Comparison of ENCODE assay signal across 20 cellular contexts in the genomic region with DNA sequence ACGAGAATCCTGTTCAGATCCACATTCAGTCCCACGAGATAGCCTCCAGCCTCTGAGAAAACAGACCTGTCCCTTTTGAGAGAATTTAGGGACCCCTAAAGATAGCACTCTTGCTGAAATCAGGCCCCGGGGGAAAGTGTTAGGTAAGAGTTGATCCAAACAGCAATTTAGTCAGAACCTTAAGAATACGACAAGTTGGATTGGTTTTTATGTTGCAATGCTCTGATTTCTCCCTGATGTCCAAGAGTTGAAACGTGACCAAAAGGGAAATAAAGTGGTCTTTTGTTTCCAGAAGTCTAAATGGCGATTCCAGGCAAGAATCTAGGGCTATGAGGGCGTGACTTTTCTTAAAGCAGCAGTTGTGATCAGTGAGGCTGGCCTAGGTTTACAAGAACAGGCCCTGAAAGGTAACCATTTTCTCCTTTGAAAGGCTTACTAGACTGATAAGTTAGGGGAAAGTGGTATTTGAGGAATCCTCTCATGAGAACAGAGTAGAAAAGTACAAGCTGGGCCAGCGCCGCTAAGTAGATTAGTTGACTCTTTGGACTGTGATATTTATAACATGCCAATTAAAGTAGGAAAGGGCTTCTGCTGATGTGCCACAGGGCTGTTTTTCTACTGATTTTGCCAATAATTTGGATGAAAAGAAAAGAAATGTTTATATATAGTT. TPM values are rescaled to one million over a fixed set of nuclear protein-coding genes. Genes with fewer than 3 reads are reported as not detected.
DNase-seq lines count a peak whose midpoint lies in the region; TF ChIP-seq lines count a peak whose summit lies in the region.
"Had no signal": no experiment of that assay in that cellular context is flagged by ENCODE, and none has a peak within 500 bp of the region (broad histone marks: within the 10 kb centered on the region; RNA-seq: fewer than 3 reads in every experiment).

No MANE protein-coding gene starts in this region.

- intact Hi-C loops in left ventricle myocardium inferior (cut with micrococcal nuclease) (no loop called here), thyroid gland (cut with DNase I) (no loop called here)

- H3K4me1 Mint-ChIP-seq in brain = peaks cover 16% of the 10 kb centered on the region

- H3K9ac ChIP-seq in BLaER1 treated with 17β-estradiol and CSF1 and Interleukin-3, amounts not matched to agents 10 nM and 100 nM = peak overlapping the region in 9 of 11 experiments; percentile 10 to 48 (median 25); a peak in 9 of 22 replicates

- H3K9me3 ChIP-seq in BLaER1 treated with 17β-estradiol and CSF1 and Interleukin-3, amounts not matched to agents 10 nM and 100 nM (replicated peaks in 1 of 11) = no peaks in the 10 kb centered on the region
- H3K9me3 ChIP-seq in left ventricle myocardium inferior (replicated peaks) (no peaks in the 10 kb centered on the region), thyroid gland (no peaks in the 10 kb centered on the region)
- H3K9me3 ChIP-seq: HAP-1, pancreas, uterus had no signal

- H3K9me3 Mint-ChIP-seq in brain = no peaks in the 10 kb centered on the region
- H3K9me3 Mint-ChIP-seq: activated T-cell treated with anti-CD3 and anti-CD28 coated beads, Interleukin-2, amount 50 U/mL, for 4 hours; mesothelial cell of epicardium; naive thymus-derived CD8-positive, alpha-beta T cell had no signal

- H3K27ac ChIP-seq in BLaER1 treated with 17β-estradiol and CSF1 and Interleukin-3, amounts not matched to agents 10 nM and 100 nM = peak overlapping the region in 2 of 11 experiments; percentile 9 to 50; a peak in 3 of 22 replicates
- H3K27ac ChIP-seq in left ventricle myocardium inferior (replicated peaks) (peak overlapping the region; percentile 86), thyroid gland (no peak overlapping the region)
- H3K27ac ChIP-seq: uterus had no signal

- TF ChIP-seq CTCF in brain (conservative IDR thresholded peaks at IDR 0.05) = no peak
- TF ChIP-seq CTCF in left ventricle myocardium inferior (IDR thresholded peaks at IDR 0.05; ENCODE audit: borderline replicate concordance) = no peak
- no peak for TF ChIP-seq CTCF in retinal pigment epithelial cell (conservative IDR thresholded peaks at IDR 0.05; ENCODE audit: low read depth, low read length)
- TF ChIP-seq CTCF in thyroid gland (IDR thresholded peaks at IDR 0.05) = no peak

- peaks cover 81 to 85% (median 83%) of the 10 kb centered on the region in 11 experiments for H3K36me3 ChIP-seq in BLaER1 treated with 17β-estradiol and CSF1 and Interleukin-3, amounts not matched to agents 10 nM and 100 nM
- H3K36me3 ChIP-seq in left ventricle myocardium inferior (peaks cover 79% of the 10 kb centered on the region), thyroid gland (peaks cover 66 to 71% of the 10 kb centered on the region in 2 donors)
- H3K36me3 ChIP-seq: uterus had no signal

- H3K27me3 Mint-ChIP-seq in brain = no peaks in the 10 kb centered on the region
- H3K27me3 Mint-ChIP-seq: B cell; naive thymus-derived CD8-positive, alpha-beta T cell had no signal

- peaks cover 8 to 40% (median 29%) of the 10 kb centered on the region in 10 experiments for H3K4me1 ChIP-seq in BLaER1 treated with 17β-estradiol and CSF1 and Interleukin-3, amounts not matched to agents 10 nM and 100 nM
- peaks cover 72% of the 10 kb centered on the region for H3K4me1 ChIP-seq in left ventricle myocardium inferior
- H3K4me1 ChIP-seq in thyroid gland = peaks cover 7 to 9% of the 10 kb centered on the region in 2 donors

- DNase-seq in left ventricle myocardium inferior = no peak
- peak; percentile 64 for DNase-seq in retinal pigment epithelial cell (ENCODE audit: low read depth)
- DNase-seq in thyroid gland = no peak
- no peak for DNase-seq in kidney glomerular epithelial cell (lab: John Stamatoyannopoulos, UW)
- no peak for DNase-seq in ecto neural progenitor cell (ENCODE audit: low spot score)
- no peak for DNase-seq in NOMO-1 treated with dmso at 0.1 percent for 144 hours (lab: John Stamatoyannopoulos, UW; ENCODE audit: unreplicated experiment)
- DNase-seq: activated CD8-positive, alpha-beta memory T cell treated with anti-CD3 and anti-CD28 coated beads for 24 hours; activated T-cell treated with anti-CD3 and anti-CD28 coated beads, Interleukin-2, amount 50 U/mL, for 4 hours; Karpas-422; MV-4-11; NCI-H146; NCI-H510A; uterus had no signal

- H3K4me3 Mint-ChIP-seq in brain = peak overlapping the region in 1 of 5 experiments; percentile 10
- H3K4me3 Mint-ChIP-seq: activated T-cell treated with anti-CD3 and anti-CD28 coated beads, Interleukin-2, amount 50 U/mL, for 4 hours; B cell; mesothelial cell of epicardium; naive thymus-derived CD8-positive, alpha-beta T cell had no signal

- peaks cover 0 to 21% (median 0%) of the 10 kb centered on the region in 11 experiments; a peak in 6 of 22 replicates for H4K20me1 ChIP-seq in BLaER1 treated with 17β-estradiol and CSF1 and Interleukin-3, amounts not matched to agents 10 nM and 100 nM

- peak overlapping the region in 4 of 11 experiments; percentile 5 to 31 (median 13); a peak in 6 of 22 replicates for H3K4me2 ChIP-seq in BLaER1 treated with 17β-estradiol and CSF1 and Interleukin-3, amounts not matched to agents 10 nM and 100 nM

- no peak for TF ChIP-seq POLR2A in thyroid gland (IDR thresholded peaks at IDR 0.05)

- peaks cover 62% of the 10 kb centered on the region for H3K36me3 Mint-ChIP-seq in brain

- 75 to 93% methylated on average over 9 of the region's 9 CpGs for WGBS in thyroid gland, 2 donors

- H3K27me3 ChIP-seq in BLaER1 treated with 17β-estradiol and CSF1 and Interleukin-3, amounts not matched to agents 10 nM and 100 nM = no peaks in the 10 kb centered on the region
- no peaks in the 10 kb centered on the region for H3K27me3 ChIP-seq in left ventricle myocardium inferior (ENCODE audit: low read depth)
- H3K27me3 ChIP-seq in thyroid gland = no peaks in the 10 kb centered on the region
- H3K27me3 ChIP-seq: pancreas, uterus had no signal

- peak overlapping the region in 3 of 5 experiments; percentile 35 to 59 (median 38) for H3K27ac Mint-ChIP-seq in brain
- H3K27ac Mint-ChIP-seq: B cell; mesothelial cell of epicardium; naive thymus-derived CD8-positive, alpha-beta T cell had no signal

- H3K4me3 ChIP-seq in BLaER1 treated with 17β-estradiol and CSF1 and Interleukin-3, amounts not matched to agents 10 nM and 100 nM = no peak overlapping the region
- peak overlapping the region; percentile 1 for H3K4me3 ChIP-seq in left ventricle myocardium inferior
- no peak overlapping the region for H3K4me3 ChIP-seq in retinal pigment epithelial cell (ENCODE audit: low read length)
- H3K4me3 ChIP-seq in thyroid gland (replicated peaks in 1 of 3) = no peak overlapping the region
- H3K4me3 ChIP-seq: HAP-1, pancreas, uterus had no signal

RNA-seq across cellular contexts. Expression of gene MAN2A2, which starts 4.9 kb away (rescaled TPM):
- polyA plus RNA-seq in brain (ENCODE audit: insufficient read depth, low read depth, low replicate concordance) = 58.2 TPM
- total RNA-seq in left ventricle myocardium inferior (95.4 TPM), thyroid gland (100 to 1,000 TPM in 1 of 4 donors, 10 to 100 TPM in 3; 30.1 to 129 (median 58.9) TPM)

RNA-seq across cellular contexts. Expression of gene FES, which starts 23.7 kb away (rescaled TPM):
- polyA plus RNA-seq in brain (ENCODE audit: insufficient read depth, low read depth, low replicate concordance) = 4.1 TPM
- total RNA-seq in left ventricle myocardium inferior (11.9 TPM), thyroid gland (10 to 100 TPM; 34.1 to 44.5 (median 36.0) TPM)

RNA-seq across cellular contexts. Expression of gene HDDC3, which starts 24.4 kb away (rescaled TPM):
- 19.8 TPM for polyA plus RNA-seq in brain (ENCODE audit: insufficient read depth, low read depth, low replicate concordance)
- total RNA-seq in left ventricle myocardium inferior (12.7 TPM), thyroid gland (10 to 100 TPM; 13.3 to 25.7 (median 18.0) TPM)

RNA-seq across cellular contexts. Expression of gene UNC45A, which starts 27.1 kb away (rescaled TPM):
- polyA plus RNA-seq in brain (ENCODE audit: insufficient read depth, low read depth, low replicate concordance) = 85.1 TPM
- 21.9 TPM for total RNA-seq in left ventricle myocardium inferior
- 10 to 100 TPM; 26.3 to 59.3 (median 43.9) TPM for total RNA-seq in thyroid gland

RNA-seq across cellular contexts. Expression of gene FURIN, which starts 39.6 kb away (rescaled TPM):
- 22.9 TPM for polyA plus RNA-seq in brain (ENCODE audit: insufficient read depth, low read depth, low replicate concordance)
- total RNA-seq in left ventricle myocardium inferior = 42.7 TPM
- 100 to 1,000 TPM in 2 of 4 donors, 10 to 100 TPM in 2; 88.6 to 128 (median 102) TPM for total RNA-seq in thyroid gland
